ENCODE assay signal across 8 cellular contexts in the genomic region with DNA sequence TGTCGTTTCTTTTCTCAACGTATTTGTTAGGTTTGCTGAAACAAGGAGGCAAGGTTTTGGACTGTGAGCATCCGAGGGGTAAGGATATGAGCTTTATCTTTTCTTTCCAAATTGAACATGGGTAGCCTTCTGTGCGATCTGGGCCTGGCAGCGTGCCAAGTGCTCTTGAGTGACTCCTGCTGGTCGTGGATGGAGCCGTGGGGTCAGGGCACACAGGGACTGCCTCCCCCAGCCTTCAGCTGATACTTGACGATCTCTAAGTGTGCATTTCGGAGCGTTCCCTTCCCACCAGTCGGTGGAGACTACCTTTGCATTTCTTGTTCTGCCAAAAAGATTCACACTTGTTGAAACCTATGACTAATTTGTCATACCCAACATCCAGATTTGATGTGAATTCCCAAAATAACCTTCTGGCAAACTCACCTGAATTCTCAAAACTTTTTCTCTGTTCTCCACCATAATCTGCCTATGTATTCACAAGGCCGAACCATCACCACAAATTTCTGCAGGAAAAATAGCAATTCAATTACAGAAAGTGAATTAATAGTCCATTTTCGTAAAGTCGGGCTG.
DNase-seq lines count a peak whose midpoint lies in the region; ATAC-seq and TF ChIP-seq lines count a peak whose summit lies in the region.

No MANE protein-coding gene starts in this region.

- peak; percentile 40 for TF ChIP-seq CTCF in AG09319 (IDR thresholded peaks at IDR 0.05; ENCODE audit: low read depth, low read length)
- TF ChIP-seq CTCF in HEK293 (tag by site-specific recombination; IDR thresholded peaks at IDR 0.05): no peak
- peak; percentile 47 for TF ChIP-seq CTCF in foreskin fibroblast (IDR thresholded peaks at IDR 0.05; ENCODE audit: low read depth, low read length)

- H3K4me3 ChIP-seq in HEK293 (ENCODE audit: low read depth, low read length) (no peak overlapping the region), foreskin fibroblast (ENCODE audit: low read depth in 1 of 2, low read length in 2 of 2) (peak overlapping the region in 1 of 2 donors; percentile 32)

- POLR2A ChIA-PET in HEK293 (lab: Yijun Ruan, JAX): no interaction called here

- H3K36me3 ChIP-seq in HEK293 (ENCODE audit: control insufficient read depth in 2 of 2, insufficient read depth in 1 of 2, low read length in 2 of 2): no peaks in the 10 kb centered on the region

- CTCF ChIA-PET in HEK293 (lab: Yijun Ruan, JAX): interaction anchor here (0.5 to 2.6 kb wide), 16 partner anchors 9 to 328 kb away, joined by 3 to 21 read pairs (median 4); no protein-coding TSS in a partner anchor

- H3K9me3 ChIP-seq in HEK293 (ENCODE audit: control insufficient read depth, insufficient read depth, low read depth, low read length): no peaks in the 10 kb centered on the region

- H3K27ac ChIP-seq in HEK293 (ENCODE audit: extremely low read depth, low read depth, low read length): no peak overlapping the region

- DNase-seq in AG09319 (ENCODE audit: extremely low read depth, low read depth) (no peak), foreskin fibroblast (peak in 1 of 2 donors; percentile 53)
- DNase-seq in activated CD4-positive, alpha-beta T cell treated with anti-CD3 and anti-CD28 coated beads, Interleukin-2, amount 50 U/mL, for 4 hours: peak; percentile 23 to 34
- DNase-seq in stimulated activated CD4-positive, alpha-beta T cell treated with anti-CD3 and anti-CD28 coated beads, Interleukin-12 subunit alpha, Interleukin-12 subunit beta, amount 100 ng/mL, for 48 hours (ENCODE audit: low read depth in 2 of 3, low spot score in 1 of 3): peak; percentile 14 to 47 (median 21)

- H3K4me1 ChIP-seq in HEK293 (ENCODE audit: control insufficient read depth, insufficient read depth, low read length): no peaks in the 10 kb centered on the region

- ATAC-seq in HG03521 (IDR thresholded peaks at IDR 0.05; ENCODE audit: unreplicated experiment) (no peak), HG02840 (IDR thresholded peaks at IDR 0.05; ENCODE audit: low FRiP score, unreplicated experiment) (no peak), HG02571 (IDR thresholded peaks at IDR 0.05; ENCODE audit: unreplicated experiment) (no peak)

TF ChIP-seq in HEK293, 187 proteins besides CTCF, POLR2A, EP300 and RAD21 (continues in another document):
- peak; percentile 80; the same call in 1 of the 2 replicates for TF ChIP-seq ZNF350 (tag by site-specific recombination; IDR thresholded peaks at IDR 0.05)
- 0 out of 2 replicates have a peak, but pooled peaks have one; percentile 76 for TF ChIP-seq ZNF549 (tag by site-specific recombination; IDR thresholded peaks at IDR 0.05)
- peak; percentile 75 for TF ChIP-seq ZNF561 (tag by site-specific recombination; IDR thresholded peaks at IDR 0.05; ENCODE audit: borderline replicate concordance)
- peak; percentile 68 for TF ChIP-seq ZNF677 (tag by site-specific recombination; IDR thresholded peaks at IDR 0.05)
- no peak for TF ChIP-seq MZF1 (tag by site-specific recombination; IDR thresholded peaks at IDR 0.05; ENCODE audit: borderline replicate concordance)
- TF ChIP-seq ZNF433 (tag by site-specific recombination; IDR thresholded peaks at IDR 0.05; ENCODE audit: low read depth): no peak
- no peak for TF ChIP-seq ZSCAN23 (tag by site-specific recombination; IDR thresholded peaks at IDR 0.05)
- peak; percentile 78; the same call in 1 of the 2 replicates for TF ChIP-seq ZNF776 (tag by site-specific recombination; IDR thresholded peaks at IDR 0.05; ENCODE audit: borderline replicate concordance)
- no peak for TF ChIP-seq ZNF514 (tag by site-specific recombination; IDR thresholded peaks at IDR 0.05)
- TF ChIP-seq, protein P1, sequence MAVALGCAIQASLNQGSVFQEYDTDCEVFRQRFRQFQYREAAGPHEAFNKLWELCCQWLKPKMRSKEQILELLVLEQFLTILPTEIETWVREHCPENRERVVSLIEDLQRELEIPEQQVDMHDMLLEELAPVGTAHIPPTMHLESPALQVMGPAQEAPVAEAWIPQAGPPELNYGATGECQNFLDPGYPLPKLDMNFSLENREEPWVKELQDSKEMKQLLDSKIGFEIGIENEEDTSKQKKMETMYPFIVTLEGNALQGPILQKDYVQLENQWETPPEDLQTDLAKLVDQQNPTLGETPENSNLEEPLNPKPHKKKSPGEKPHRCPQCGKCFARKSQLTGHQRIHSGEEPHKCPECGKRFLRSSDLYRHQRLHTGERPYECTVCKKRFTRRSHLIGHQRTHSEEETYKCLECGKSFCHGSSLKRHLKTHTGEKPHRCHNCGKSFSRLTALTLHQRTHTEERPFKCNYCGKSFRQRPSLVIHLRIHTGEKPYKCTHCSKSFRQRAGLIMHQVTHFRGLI (tag by site-specific recombination; IDR thresholded peaks at IDR 0.05): no peak
- no peak for TF ChIP-seq ZNF610 (tag by site-specific recombination; IDR thresholded peaks at IDR 0.05; ENCODE audit: borderline replicate concordance)
- TF ChIP-seq MEIS1 (CRISPR knock-in tag; IDR thresholded peaks at IDR 0.05; ENCODE audit: borderline replicate concordance): no peak
- TF ChIP-seq ZNF558 (tag by site-specific recombination; IDR thresholded peaks at IDR 0.05): no peak
- TF ChIP-seq ZFP37 (tag by site-specific recombination; IDR thresholded peaks at IDR 0.05): no peak
- TF ChIP-seq FEZF1 (tag by site-specific recombination; IDR thresholded peaks at IDR 0.05): no peak
- TF ChIP-seq MYNN (tag by site-specific recombination; IDR thresholded peaks at IDR 0.05; ENCODE audit: borderline replicate concordance): no peak
- no peak for TF ChIP-seq SP7 (tag by site-specific recombination; IDR thresholded peaks at IDR 0.05)
- no peak for TF ChIP-seq ZNF19 (tag by site-specific recombination; IDR thresholded peaks at IDR 0.05; ENCODE audit: low read depth)
- peak; percentile 46; the same call in 1 of the 2 replicates for TF ChIP-seq ZNF830 (tag by site-specific recombination; IDR thresholded peaks at IDR 0.05; ENCODE audit: low read depth)
- 0 out of 2 replicates have a peak, but pooled peaks have one; percentile 19 for TF ChIP-seq ZNF624 (tag by site-specific recombination; IDR thresholded peaks at IDR 0.05)
- TF ChIP-seq, protein P2, sequence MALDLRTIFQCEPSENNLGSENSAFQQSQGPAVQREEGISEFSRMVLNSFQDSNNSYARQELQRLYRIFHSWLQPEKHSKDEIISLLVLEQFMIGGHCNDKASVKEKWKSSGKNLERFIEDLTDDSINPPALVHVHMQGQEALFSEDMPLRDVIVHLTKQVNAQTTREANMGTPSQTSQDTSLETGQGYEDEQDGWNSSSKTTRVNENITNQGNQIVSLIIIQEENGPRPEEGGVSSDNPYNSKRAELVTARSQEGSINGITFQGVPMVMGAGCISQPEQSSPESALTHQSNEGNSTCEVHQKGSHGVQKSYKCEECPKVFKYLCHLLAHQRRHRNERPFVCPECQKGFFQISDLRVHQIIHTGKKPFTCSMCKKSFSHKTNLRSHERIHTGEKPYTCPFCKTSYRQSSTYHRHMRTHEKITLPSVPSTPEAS (tag by site-specific recombination; IDR thresholded peaks at IDR 0.05): no peak
- TF ChIP-seq ZSCAN30 (tag by site-specific recombination; IDR thresholded peaks at IDR 0.05): 0 out of 2 replicates have a peak, but pooled peaks have one; percentile 54
- TF ChIP-seq, protein P3, sequence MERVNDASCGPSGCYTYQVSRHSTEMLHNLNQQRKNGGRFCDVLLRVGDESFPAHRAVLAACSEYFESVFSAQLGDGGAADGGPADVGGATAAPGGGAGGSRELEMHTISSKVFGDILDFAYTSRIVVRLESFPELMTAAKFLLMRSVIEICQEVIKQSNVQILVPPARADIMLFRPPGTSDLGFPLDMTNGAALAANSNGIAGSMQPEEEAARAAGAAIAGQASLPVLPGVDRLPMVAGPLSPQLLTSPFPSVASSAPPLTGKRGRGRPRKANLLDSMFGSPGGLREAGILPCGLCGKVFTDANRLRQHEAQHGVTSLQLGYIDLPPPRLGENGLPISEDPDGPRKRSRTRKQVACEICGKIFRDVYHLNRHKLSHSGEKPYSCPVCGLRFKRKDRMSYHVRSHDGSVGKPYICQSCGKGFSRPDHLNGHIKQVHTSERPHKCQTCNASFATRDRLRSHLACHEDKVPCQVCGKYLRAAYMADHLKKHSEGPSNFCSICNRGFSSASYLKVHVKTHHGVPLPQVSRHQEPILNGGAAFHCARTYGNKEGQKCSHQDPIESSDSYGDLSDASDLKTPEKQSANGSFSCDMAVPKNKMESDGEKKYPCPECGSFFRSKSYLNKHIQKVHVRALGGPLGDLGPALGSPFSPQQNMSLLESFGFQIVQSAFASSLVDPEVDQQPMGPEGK (tag by site-specific recombination; IDR thresholded peaks at IDR 0.05): no peak
- peak; percentile 67; the same call in 1 of the 2 replicates for TF ChIP-seq ZNF37A (tag by site-specific recombination; IDR thresholded peaks at IDR 0.05)
- TF ChIP-seq KLF10 (tag by site-specific recombination; IDR thresholded peaks at IDR 0.05): peak; percentile 29; the same call in 1 of the 2 replicates
- TF ChIP-seq, protein P4, sequence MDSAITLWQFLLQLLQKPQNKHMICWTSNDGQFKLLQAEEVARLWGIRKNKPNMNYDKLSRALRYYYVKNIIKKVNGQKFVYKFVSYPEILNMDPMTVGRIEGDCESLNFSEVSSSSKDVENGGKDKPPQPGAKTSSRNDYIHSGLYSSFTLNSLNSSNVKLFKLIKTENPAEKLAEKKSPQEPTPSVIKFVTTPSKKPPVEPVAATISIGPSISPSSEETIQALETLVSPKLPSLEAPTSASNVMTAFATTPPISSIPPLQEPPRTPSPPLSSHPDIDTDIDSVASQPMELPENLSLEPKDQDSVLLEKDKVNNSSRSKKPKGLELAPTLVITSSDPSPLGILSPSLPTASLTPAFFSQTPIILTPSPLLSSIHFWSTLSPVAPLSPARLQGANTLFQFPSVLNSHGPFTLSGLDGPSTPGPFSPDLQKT (IDR thresholded peaks at IDR 0.05; ENCODE audit: borderline replicate concordance, low read depth, low read length): no peak
- TF ChIP-seq ZNF621 (tag by site-specific recombination; IDR thresholded peaks at IDR 0.05): peak; percentile 53; the same call in 1 of the 2 replicates
- TF ChIP-seq ZNF114 (tag by site-specific recombination; IDR thresholded peaks at IDR 0.05): no peak
